ENCODE assay signal across 12 cellular contexts in genomic region chr16:50709061-50709695, GRCh38. TPM values are rescaled to one million over a fixed set of nuclear protein-coding genes. Genes with fewer than 3 reads are reported as not detected.
DNase-seq lines count a peak whose midpoint lies in the region; ATAC-seq lines count a peak whose summit lies in the region.
"Had no signal": no experiment of that assay in that cellular context is flagged by ENCODE, and none has a peak within 500 bp of the region (broad histone marks: within the 10 kb centered on the region; RNA-seq: fewer than 3 reads in every experiment).

No MANE protein-coding gene starts in this region.

- intact Hi-C loops in right cardiac atrium (cut with DNase I) = no loop called here

- H3K4me1 ChIP-seq in right cardiac atrium (ENCODE audit: control insufficient read depth, insufficient read depth, low read length) = no peaks in the 10 kb centered on the region

- no peak overlapping the region for H3K4me3 ChIP-seq in right cardiac atrium (ENCODE audit: low read length)

- no peaks in the 10 kb centered on the region for H3K27me3 ChIP-seq in right cardiac atrium (ENCODE audit: control insufficient read depth, insufficient read depth)

- ATAC-seq in GM19467 (IDR thresholded peaks at IDR 0.05; ENCODE audit: unreplicated experiment) = peak; percentile 57
- peak; percentile 32 to 37 for ATAC-seq in right cardiac atrium
- no peak for ATAC-seq in HG03097 (IDR thresholded peaks at IDR 0.05; ENCODE audit: low FRiP score, unreplicated experiment)

- no peak overlapping the region for H3K27ac ChIP-seq in right cardiac atrium (ENCODE audit: low read length)

- WGBS in right cardiac atrium = 66% methylated on average over 8 of the region's 8 CpGs

- H3K9me3 ChIP-seq in right cardiac atrium (ENCODE audit: control insufficient read depth, low read length) = no peaks in the 10 kb centered on the region

- DNase-seq in CD1c-positive myeloid dendritic cell (ENCODE audit: extremely low spot score) (peak; percentile 92), SKM-1 treated with dmso at 0.1 percent for 144 hours (lab: John Stamatoyannopoulos, UW; ENCODE audit: unreplicated experiment) (peak; percentile 87), right cardiac atrium (no peak), NCI-H748 treated with DMSO at 0.1 percent for 48 hours (lab: John Stamatoyannopoulos, UW) (no peak), NCI-H526 treated with DMSO at 0.1 percent for 48 hours (lab: John Stamatoyannopoulos, UW) (no peak)
- DNase-seq in stimulated activated CD4-positive, alpha-beta T cell treated with anti-CD3 and anti-CD28 coated beads, Interleukin-2, amount 100 ng/mL, for 24 hours = no peak
- DNase-seq: Calu3 had no signal

RNA-seq across cellular contexts. Expression of gene NOD2, which starts 15.8 kb away (rescaled TPM):
- total RNA-seq in right cardiac atrium = 1 to 10 TPM in 2 of 4 donors, under 1 TPM in 2; 0.74 to 1.5 (median 1.1) TPM
- polyA plus RNA-seq in right cardiac atrium = 0.52 TPM

RNA-seq across cellular contexts. Expression of gene SNX20, which starts 28.1 kb away (rescaled TPM):
- total RNA-seq in right cardiac atrium = 1 to 10 TPM; 1.3 to 1.7 (median 1.3) TPM
- polyA plus RNA-seq in right cardiac atrium = 0.34 TPM
- total RNA-seq: Calu3, epithelial cell of proximal tubule, MCF 10A, temporal lobe had no signal

RNA-seq across cellular contexts. Expression of gene CYLD, which starts 32.7 kb away (rescaled TPM):
- 10 to 100 TPM; 31.7 to 35.7 (median 33.9) TPM for total RNA-seq in right cardiac atrium
- 10.0 TPM for polyA plus RNA-seq in right cardiac atrium

Comparison
In these comparisons a context has a peak if more than half of its experiments do, and no peak if none do; other contexts are left out.
1. DNase-seq: peak in CD1c-positive myeloid dendritic cell (single experiment) and SKM-1 treated with dmso at 0.1 percent for 144 hours (single experiment); none in right cardiac atrium (0 of 3), NCI-H748 treated with DMSO at 0.1 percent for 48 hours (single experiment), stimulated activated CD4-positive, alpha-beta T cell treated with anti-CD3 and anti-CD28 coated beads, Interleukin-2, amount 100 ng/mL, for 24 hours (0 of 2) and NCI-H526 treated with DMSO at 0.1 percent for 48 hours (single experiment).